In the genomic region with DNA sequence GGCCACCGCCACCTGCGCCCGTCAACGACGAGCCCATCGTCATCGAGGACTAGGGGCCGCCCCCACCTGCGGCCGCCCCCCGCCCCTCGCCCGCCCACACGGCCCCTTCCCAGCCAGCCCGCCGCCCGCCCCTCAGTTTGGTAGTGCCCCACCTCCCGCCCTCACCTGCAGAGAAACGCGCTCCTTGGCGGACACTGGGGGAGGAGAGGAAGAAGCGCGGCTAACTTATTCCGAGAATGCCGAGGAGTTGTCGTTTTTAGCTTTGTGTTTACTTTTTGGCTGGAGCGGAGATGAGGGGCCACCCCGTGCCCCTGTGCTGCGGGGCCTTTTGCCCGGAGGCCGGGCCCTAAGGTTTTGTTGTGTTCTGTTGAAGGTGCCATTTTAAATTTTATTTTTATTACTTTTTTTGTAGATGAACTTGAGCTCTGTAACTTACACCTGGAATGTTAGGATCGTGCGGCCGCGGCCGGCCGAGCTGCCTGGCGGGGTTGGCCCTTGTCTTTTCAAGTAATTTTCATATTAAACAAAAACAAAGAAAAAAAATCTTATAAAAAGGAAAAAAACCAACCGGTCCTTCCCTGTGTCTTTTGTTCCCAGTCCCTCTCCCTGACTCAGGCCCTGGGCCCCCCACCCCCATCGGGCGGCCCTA, we compare ENCODE assay signal across 24 cellular contexts. TPM values are rescaled to one million over a fixed set of nuclear protein-coding genes. Genes with fewer than 3 reads are reported as not detected.
DNase-seq lines count a peak whose midpoint lies in the region; ATAC-seq and TF ChIP-seq lines count a peak whose summit lies in the region.
"Had no signal": no experiment of that assay in that cellular context is flagged by ENCODE, and none has a peak within 500 bp of the region (broad histone marks: within the 10 kb centered on the region; RNA-seq: fewer than 3 reads in every experiment).

No MANE protein-coding gene starts in this region.

- intact Hi-C loops in heart left ventricle (cut with DNase I) (no loop called here), Right ventricle myocardium superior (cut with DNase I) (no loop called here), lower lobe of right lung (cut with DNase I) (no loop called here), upper lobe of right lung (cut with DNase I) (no loop called here)

- H3K36me3 ChIP-seq in heart left ventricle = peaks cover 0 to 24% (median 6%) of the 10 kb centered on the region in 9 donors
- peaks cover 41% of the 10 kb centered on the region for H3K36me3 ChIP-seq in lower lobe of right lung
- H3K36me3 ChIP-seq in upper lobe of right lung = peaks cover 4% of the 10 kb centered on the region

- no peaks in the 10 kb centered on the region for H3K9me3 Mint-ChIP-seq in chondrocyte (ENCODE audit: low read depth)
- H3K9me3 Mint-ChIP-seq: activated naive CD8-positive, alpha-beta T cell treated with anti-CD3 and anti-CD28 coated beads, Interleukin-2, amount 50 U/mL, for 24 hours; neural crest cell; stimulated activated naive CD8-positive, alpha-beta T cell treated with anti-CD3 and anti-CD28 coated beads, Interleukin-15, Interleukin-2, amounts not matched to agents 100 ng/mL and 50 ng/mL, for 24 hours; T-helper 1 cell treated with Interleukin-12 subunit alpha and Interleukin-12 subunit beta and Interleukin-4 antibody, amounts not matched to agents 30 μg/mL and 1 μg/mL, for 36 hours had no signal

- no peaks in the 10 kb centered on the region for H3K9me3 ChIP-seq in heart left ventricle
- H3K9me3 ChIP-seq in lower lobe of right lung = no peaks in the 10 kb centered on the region
- H3K9me3 ChIP-seq in upper lobe of right lung = no peaks in the 10 kb centered on the region
- H3K9me3 ChIP-seq: A549, psoas muscle, SJSA1, vagina had no signal

- H3K27ac Mint-ChIP-seq in chondrocyte (ENCODE audit: unreplicated experiment) = peak overlapping the region; percentile 22
- H3K27ac Mint-ChIP-seq: activated naive CD8-positive, alpha-beta T cell treated with anti-CD3 and anti-CD28 coated beads, Interleukin-2, amount 50 U/mL, for 24 hours; stimulated activated naive CD8-positive, alpha-beta T cell treated with anti-CD3 and anti-CD28 coated beads, Interleukin-15, Interleukin-2, amounts not matched to agents 100 ng/mL and 50 ng/mL, for 24 hours; T-helper 1 cell treated with Interleukin-12 subunit alpha and Interleukin-12 subunit beta and Interleukin-4 antibody, amounts not matched to agents 30 μg/mL and 1 μg/mL, for 36 hours had no signal

- no peaks in the 10 kb centered on the region for H3K27me3 Mint-ChIP-seq in chondrocyte (ENCODE audit: low read depth)
- H3K27me3 Mint-ChIP-seq: activated naive CD8-positive, alpha-beta T cell treated with anti-CD3 and anti-CD28 coated beads, Interleukin-2, amount 50 U/mL, for 24 hours; stimulated activated naive CD8-positive, alpha-beta T cell treated with anti-CD3 and anti-CD28 coated beads, Interleukin-15, Interleukin-2, amounts not matched to agents 100 ng/mL and 50 ng/mL, for 24 hours had no signal

- H3K4me1 Mint-ChIP-seq in chondrocyte (ENCODE audit: low read depth) = peaks cover 22% of the 10 kb centered on the region
- H3K4me1 Mint-ChIP-seq: activated naive CD8-positive, alpha-beta T cell treated with anti-CD3 and anti-CD28 coated beads, Interleukin-2, amount 50 U/mL, for 24 hours; neural crest cell had no signal

- peaks cover 0 to 87% (median 72%) of the 10 kb centered on the region in 12 donors for H3K4me1 ChIP-seq in heart left ventricle
- H3K4me1 ChIP-seq in lower lobe of right lung = peaks cover 63% of the 10 kb centered on the region
- peaks cover 26% of the 10 kb centered on the region for H3K4me1 ChIP-seq in upper lobe of right lung

- no peak for DNase-seq in heart left ventricle
- DNase-seq in Right ventricle myocardium superior = no peak
- no peak for DNase-seq in chondrocyte (ENCODE audit: low spot score)
- no peak for DNase-seq in lower lobe of right lung
- DNase-seq in upper lobe of right lung = no peak
- DNase-seq in kidney tubule cell (ENCODE audit: low spot score) = no peak
- DNase-seq: activated CD8-positive, alpha-beta memory T cell treated with anti-CD3 and anti-CD28 coated beads, Interleukin-2, amount 50 U/mL, for 48 hours; activated effector memory CD4-positive, alpha-beta T cell treated with Interleukin-2 at 50 U/mL for 16 hours; activated naive CD8-positive, alpha-beta T cell treated with anti-CD3 and anti-CD28 coated beads, Interleukin-2, amount 50 U/mL, for 24 hours; GOT3; NCI-H187 treated with DMSO at 0.1 percent for 48 hours; PC-3; psoas muscle; stimulated activated CD4-positive, alpha-beta T cell treated with anti-CD3 and anti-CD28 coated beads, Interleukin-4, amount 100 ng/mL, for 1 hour had no signal

- TF ChIP-seq CTCF in heart left ventricle (IDR thresholded peaks at IDR 0.05) = no peak
- no peak for TF ChIP-seq CTCF in chondrocyte (IDR thresholded peaks at IDR 0.05)
- TF ChIP-seq CTCF in lower lobe of right lung (IDR thresholded peaks at IDR 0.05) = no peak
- TF ChIP-seq CTCF in upper lobe of right lung (IDR thresholded peaks at IDR 0.05) = no peak

- ATAC-seq in heart left ventricle (no peak), Right ventricle myocardium superior (ENCODE audit: poor library complexity) (no peak), lower lobe of right lung (no peak), upper lobe of right lung (no peak), HG02970 (IDR thresholded peaks at IDR 0.05; ENCODE audit: low FRiP score, unreplicated experiment) (no peak), HG02798 (IDR thresholded peaks at IDR 0.05; ENCODE audit: poor library complexity, unreplicated experiment) (no peak)
- ATAC-seq: A549; activated naive CD8-positive, alpha-beta T cell treated with anti-CD3 and anti-CD28 coated beads, Interleukin-2, amount 50 U/mL, for 24 hours; esophagus mucosa; PC-3; psoas muscle had no signal

- H3K4me3 Mint-ChIP-seq in chondrocyte (ENCODE audit: unreplicated experiment) = no peak overlapping the region
- H3K4me3 Mint-ChIP-seq: activated naive CD8-positive, alpha-beta T cell treated with anti-CD3 and anti-CD28 coated beads, Interleukin-2, amount 50 U/mL, for 24 hours; neural crest cell; stimulated activated naive CD8-positive, alpha-beta T cell treated with anti-CD3 and anti-CD28 coated beads, Interleukin-15, Interleukin-2, amounts not matched to agents 100 ng/mL and 50 ng/mL, for 24 hours; T-helper 1 cell treated with Interleukin-12 subunit alpha and Interleukin-12 subunit beta and Interleukin-4 antibody, amounts not matched to agents 30 μg/mL and 1 μg/mL, for 36 hours had no signal

- H3K27me3 ChIP-seq in heart left ventricle (peaks cover 0 to 12% (median 0%) of the 10 kb centered on the region in 9 donors), lower lobe of right lung (ENCODE audit: low read depth) (no peaks in the 10 kb centered on the region), upper lobe of right lung (peaks cover 3% of the 10 kb centered on the region)

- WGBS in heart left ventricle, 4 donors = 69 to 73% (median 70%) methylated on average over 33 to 41 of the region's 41 CpGs

- TF ChIP-seq POLR2A in heart left ventricle (IDR thresholded peaks at IDR 0.05) = no peak

- H3K4me3 ChIP-seq in heart left ventricle (peak overlapping the region in 7 of 12 donors; percentile 1 to 33 (median 14)), lower lobe of right lung (no peak overlapping the region), upper lobe of right lung (no peak overlapping the region)
- H3K4me3 ChIP-seq: A549, psoas muscle, SJSA1, smooth muscle cell, vagina had no signal

- H3K27ac ChIP-seq in heart left ventricle (peak overlapping the region; percentile 87 to 100 (median 97)), lower lobe of right lung (peak overlapping the region; percentile 28), upper lobe of right lung (peak overlapping the region; percentile 3)
- H3K27ac ChIP-seq: psoas muscle, SJSA1, vagina had no signal

- H3K36me3 Mint-ChIP-seq in chondrocyte (ENCODE audit: low read depth) = peaks cover 1% of the 10 kb centered on the region

RNA-seq across cellular contexts. Expression of a gene that starts 4.3 kb away (rescaled TPM):
- total RNA-seq in heart left ventricle (1,000 to 10,000 TPM in 2 of 9 donors, 100 to 1,000 TPM in 7; 695 to 1,715 (median 851) TPM), Right ventricle myocardium superior (1,011 TPM), chondrocyte (166 to 264 TPM (median 247 TPM) in 3 replicates), lower lobe of right lung (143 TPM), upper lobe of right lung (191 TPM)
- 1,000 to 10,000 TPM in 1 of 2 donors, 100 to 1,000 TPM in 1; 829 to 1,402 TPM for polyA plus RNA-seq in heart left ventricle

RNA-seq across cellular contexts. Expression of a gene that starts 16.4 kb away (rescaled TPM):
- total RNA-seq in heart left ventricle (100 to 1,000 TPM in 1 of 9 donors, 10 to 100 TPM in 8; 12.1 to 195 (median 56.9) TPM), Right ventricle myocardium superior (71.8 TPM), chondrocyte (38.7 to 181 TPM (median 174 TPM) in 3 replicates), lower lobe of right lung (237 TPM), upper lobe of right lung (96.2 TPM)
- polyA plus RNA-seq in heart left ventricle = 100 to 1,000 TPM in 1 of 2 donors, 10 to 100 TPM in 1; 81.1 to 109 TPM

RNA-seq across cellular contexts. Expression of a gene that starts 20.8 kb away (rescaled TPM):
- 10 to 100 TPM in 1 of 9 donors, 1 to 10 TPM in 7, under 1 TPM in 1; 0.94 to 12.4 (median 3.2) TPM for total RNA-seq in heart left ventricle
- 1 to 10 TPM; 4.8 to 6.7 TPM for polyA plus RNA-seq in heart left ventricle
- 6.2 TPM for total RNA-seq in Right ventricle myocardium superior
- total RNA-seq in chondrocyte = 12.9 to 15.5 TPM (median 14.3 TPM) in 3 replicates
- 10.6 TPM for total RNA-seq in lower lobe of right lung
- 7.9 TPM for total RNA-seq in upper lobe of right lung

RNA-seq across cellular contexts. Expression of a gene that starts 50.7 kb away (rescaled TPM):
- total RNA-seq in heart left ventricle = 100 to 1,000 TPM in 7 of 9 donors, 10 to 100 TPM in 2; 71.8 to 169 (median 109) TPM
- 100 to 1,000 TPM; 103 to 191 TPM for polyA plus RNA-seq in heart left ventricle
- total RNA-seq in Right ventricle myocardium superior = 191 TPM
- total RNA-seq in chondrocyte = 83.6 to 91.9 TPM (median 85.1 TPM) in 3 replicates
- total RNA-seq in lower lobe of right lung = 69.7 TPM
- total RNA-seq in upper lobe of right lung = 74.8 TPM

RNA-seq across cellular contexts. Expression of a gene that starts 56.1 kb away (rescaled TPM):
- 1 to 10 TPM; 1.0 to 4.4 (median 2.0) TPM for total RNA-seq in heart left ventricle
- 1 to 10 TPM; 1.1 to 1.5 TPM for polyA plus RNA-seq in heart left ventricle
- 3.1 TPM for total RNA-seq in Right ventricle myocardium superior
- total RNA-seq in chondrocyte = 4.4 to 8.9 TPM (median 6.0 TPM) in 3 replicates
- total RNA-seq in lower lobe of right lung = 3.0 TPM
- total RNA-seq in upper lobe of right lung = 1.5 TPM

Comparison
In these comparisons a context has a peak if more than half of its experiments do, and no peak if none do; other contexts are left out.
1. H3K27ac ChIP-seq: peak in every context shown above with its lines; median percentile 97 in heart left ventricle; 28 in lower lobe of right lung; 3 in upper lobe of right lung.
2. H3K4me3 ChIP-seq: peak in heart left ventricle (7 of 12); none in lower lobe of right lung (single experiment) and upper lobe of right lung (single experiment).